In genomic region chr19:8168537-8168936, GRCh38 we compare ENCODE assay signal across 26 cellular contexts. TPM values are rescaled to one million over a fixed set of nuclear protein-coding genes. Genes with fewer than 3 reads are reported as not detected.
A peak's percentile ranks its signal among the peaks of the same experiment; 100 is the strongest.
DNase-seq lines count a peak whose midpoint lies in the region; ATAC-seq, FAIRE-seq and TF ChIP-seq lines count a peak whose summit lies in the region.
"Had no signal": no experiment of that assay in that cellular context is flagged by ENCODE, and none has a peak within 500 bp of the region (broad histone marks: within the 10 kb centered on the region; RNA-seq: fewer than 3 reads in every experiment).

No MANE protein-coding gene starts in this region.

- no peaks in the 10 kb centered on the region for H3K36me3 Mint-ChIP-seq in T-helper 17 cell (ENCODE audit: low read depth)
- H3K36me3 Mint-ChIP-seq in stimulated activated memory B cell treated with anti-CD40 and anti-IgM and Interleukin-4, amounts not matched to agents 10 μg/mL and 1 μg/mL and 100 μg/mL, for 72 hours: no peaks in the 10 kb centered on the region
- H3K36me3 Mint-ChIP-seq: CD14-positive monocyte; CD4-positive, alpha-beta memory T cell; CD4-positive, CD25-positive, alpha-beta regulatory T cell; CD8-positive, alpha-beta memory T cell had no signal

- BruUV-seq in K562 (replicated peaks; lab: Mats Ljungman, UMichigan): no TSS peak

- no peaks in the 10 kb centered on the region for H3K9me3 Mint-ChIP-seq in stimulated activated memory B cell treated with anti-CD40 and anti-IgM and Interleukin-4, amounts not matched to agents 10 μg/mL and 1 μg/mL and 100 μg/mL, for 72 hours
- H3K9me3 Mint-ChIP-seq: CD4-positive, alpha-beta memory T cell; CD4-positive, CD25-positive, alpha-beta regulatory T cell; CD8-positive, alpha-beta memory T cell had no signal

- H3K27me3 ChIP-seq in K562 (ENCODE audit: control insufficient read depth in 2 of 2, insufficient read depth in 2 of 2, low read length in 2 of 2) (no peaks in the 10 kb centered on the region; a peak in 1 of 5 replicates), hepatocyte (no peaks in the 10 kb centered on the region)
- H3K27me3 ChIP-seq: BLaER1 had no signal

- peaks cover 2% of the 10 kb centered on the region for H3K4me1 Mint-ChIP-seq in T-helper 17 cell
- H3K4me1 Mint-ChIP-seq in stimulated activated memory B cell treated with anti-CD40 and anti-IgM and Interleukin-4, amounts not matched to agents 10 μg/mL and 1 μg/mL and 100 μg/mL, for 72 hours: peaks cover 9% of the 10 kb centered on the region
- H3K4me1 Mint-ChIP-seq: CD14-positive monocyte; CD4-positive, alpha-beta memory T cell; CD4-positive, CD25-positive, alpha-beta regulatory T cell; CD8-positive, alpha-beta memory T cell had no signal

- H3K4me2 ChIP-seq in K562 (ENCODE audit: insufficient read depth, low read length) (no peak overlapping the region), hepatocyte (no peak overlapping the region)
- H3K4me2 ChIP-seq: BLaER1 had no signal

- H3K27me3 Mint-ChIP-seq in T-helper 17 cell: no peaks in the 10 kb centered on the region
- H3K27me3 Mint-ChIP-seq in stimulated activated memory B cell treated with anti-CD40 and anti-IgM and Interleukin-4, amounts not matched to agents 10 μg/mL and 1 μg/mL and 100 μg/mL, for 72 hours: no peaks in the 10 kb centered on the region
- H3K27me3 Mint-ChIP-seq: CD4-positive, alpha-beta memory T cell; CD8-positive, alpha-beta memory T cell had no signal

- no peak for TF ChIP-seq CTCF in HEK293 (tag by site-specific recombination; IDR thresholded peaks at IDR 0.05)
- no peak for TF ChIP-seq CTCF in K562 (IDR thresholded peaks at IDR 0.05 in 2 of 3, conservative IDR thresholded peaks at IDR 0.05 in 1 of 3; ENCODE audit: insufficient read depth in 2 of 3, low read depth in 1 of 3, low read length in 3 of 3)
- TF ChIP-seq CTCF in hepatocyte (IDR thresholded peaks at IDR 0.05; ENCODE audit: poor library complexity): no peak

- no peak overlapping the region for H2AFZ ChIP-seq in K562 (ENCODE audit: low read depth, low read length)
- no peak overlapping the region for H2AFZ ChIP-seq in hepatocyte

- ATAC-seq in T-helper 17 cell (no peak), K562 (no peak), HG02571 (IDR thresholded peaks at IDR 0.05; ENCODE audit: unreplicated experiment) (no peak)
- ATAC-seq in stimulated activated memory B cell treated with anti-CD40 and anti-IgM and Interleukin-4, amounts not matched to agents 10 μg/mL and 1 μg/mL and 100 μg/mL, for 72 hours: no peak

- POLR2A ChIA-PET in HEK293 (lab: Yijun Ruan, JAX): interaction anchor here (0.6 kb wide), 1 partner anchor 116 kb away, joined by 3 read pairs; no protein-coding TSS in a partner anchor
- POLR2A ChIA-PET in K562 (lab: Yijun Ruan, JAX): interaction anchor here (0.8 to 2.0 kb wide), 3 partner anchors 9 to 256 kb away, joined by 3 to 4 read pairs (median 3); no protein-coding TSS in a partner anchor

- H3K79me2 ChIP-seq in K562 (ENCODE audit: control insufficient read depth, insufficient read depth, low read length): no peaks in the 10 kb centered on the region
- H3K79me2 ChIP-seq in hepatocyte: no peaks in the 10 kb centered on the region

- no peak overlapping the region for H3K9ac ChIP-seq in K562 (ENCODE audit: insufficient read depth in 1 of 2, low read depth in 2 of 2, low read length in 2 of 2)
- H3K9ac ChIP-seq: BLaER1 had no signal

- H3K9me2 ChIP-seq in hepatocyte (replicated peaks; ENCODE audit: insufficient read depth): no peaks in the 10 kb centered on the region

- no peak for TF ChIP-seq EP300 in K562 (IDR thresholded peaks at IDR 0.05; ENCODE audit: low read length)

- TF ChIP-seq POLR2A in K562 (conservative IDR thresholded peaks at IDR 0.05): no peak

- H3K4me3 ChIP-seq in HEK293 (ENCODE audit: low read depth, low read length) (no peak overlapping the region), K562 (no peak overlapping the region), hepatocyte (no peak overlapping the region)
- H3K4me3 ChIP-seq: BLaER1 had no signal

- peak overlapping the region; percentile 59 for H3K27ac Mint-ChIP-seq in T-helper 17 cell
- H3K27ac Mint-ChIP-seq in stimulated activated memory B cell treated with anti-CD40 and anti-IgM and Interleukin-4, amounts not matched to agents 10 μg/mL and 1 μg/mL and 100 μg/mL, for 72 hours: peak overlapping the region; percentile 42
- H3K27ac Mint-ChIP-seq: CD14-positive monocyte; CD4-positive, CD25-positive, alpha-beta regulatory T cell; CD8-positive, alpha-beta memory T cell had no signal

- 26% methylated on average over 6 of the region's 7 CpGs for WGBS in K562 (ENCODE audit: insufficient coverage, low coverage, missing lambda C conversion rate)
- WGBS in hepatocyte (ENCODE audit: low lambda C conversion rate, missing lambda C conversion rate): 96% methylated on average over 7 of the region's 7 CpGs

- in situ Hi-C loops in K562 (cut with MboI): no loop called here

- FAIRE-seq in K562 (lab: Jason Lieb, UNC): no peak
- FAIRE-seq: A204.1, D721Med, G401.6, GM12891, GM19239 had no signal

- no peak for TF ChIP-seq RAD21 in K562 (CRISPR knock-in tag; conservative IDR thresholded peaks at IDR 0.05 in 1 of 2, IDR thresholded peaks at IDR 0.05 in 1 of 2)

- DNase-seq in T-helper 17 cell: no peak
- DNase-seq in K562 (ENCODE audit: extremely low read depth in 1 of 4, low spot score in 3 of 4): no peak
- DNase-seq in COLO668 (lab: John Stamatoyannopoulos, UW; ENCODE audit: unreplicated experiment): no peak
- no peak for DNase-seq in hepatocyte (ENCODE audit: low spot score)
- DNase-seq: 8988T; ACHN; BE2C; C1 segment of cervical spinal cord; Caco-2; Calu3; CD4-positive, alpha-beta memory T cell; CD4-positive, CD25-positive, alpha-beta regulatory T cell; CD8-positive, alpha-beta memory T cell; DMS79 treated with DMSO at 0.1 percent for 48 hours; GF-D8 had no signal

- H3K36me3 ChIP-seq in HEK293 (ENCODE audit: control insufficient read depth in 2 of 2, insufficient read depth in 1 of 2, low read length in 2 of 2): no peaks in the 10 kb centered on the region
- H3K36me3 ChIP-seq in K562 (ENCODE audit: control insufficient read depth, insufficient read depth, low read length): no peaks in the 10 kb centered on the region
- no peaks in the 10 kb centered on the region for H3K36me3 ChIP-seq in hepatocyte (replicated peaks; ENCODE audit: insufficient read depth, low read depth)
- H3K36me3 ChIP-seq: BE2C, BLaER1 had no signal

- H4K20me1 ChIP-seq in K562 (replicated peaks; ENCODE audit: control insufficient read depth, insufficient read depth, low read length) (no peaks in the 10 kb centered on the region), hepatocyte (ENCODE audit: insufficient read depth, poor library complexity, severe bottlenecking) (no peaks in the 10 kb centered on the region)
- H4K20me1 ChIP-seq: BLaER1 had no signal

- H3K9me1 ChIP-seq in K562 (ENCODE audit: control insufficient read depth, insufficient read depth, low read length): no peaks in the 10 kb centered on the region

- intact Hi-C loops in K562 (cut with micrococcal nuclease): no loop called here

- H3K27ac ChIP-seq in HEK293 (ENCODE audit: extremely low read depth, low read depth, low read length) (no peak overlapping the region), K562 (ENCODE audit: extremely low read depth, low read depth, low read length) (no peak overlapping the region), hepatocyte (no peak overlapping the region)
- H3K27ac ChIP-seq: BLaER1 had no signal

- H3K4me1 ChIP-seq in HEK293 (ENCODE audit: control insufficient read depth, insufficient read depth, low read length) (no peaks in the 10 kb centered on the region), K562 (replicated peaks in 1 of 2; ENCODE audit: control insufficient read depth in 2 of 2, insufficient read depth in 2 of 2, low read length in 2 of 2) (no peaks in the 10 kb centered on the region; a peak in 1 of 5 replicates), hepatocyte (ENCODE audit: insufficient read depth) (no peaks in the 10 kb centered on the region)
- H3K4me1 ChIP-seq: BE2C, BLaER1, Caco-2 had no signal

- H3K4me3 Mint-ChIP-seq in T-helper 17 cell: no peak overlapping the region
- no peak overlapping the region for H3K4me3 Mint-ChIP-seq in stimulated activated memory B cell treated with anti-CD40 and anti-IgM and Interleukin-4, amounts not matched to agents 10 μg/mL and 1 μg/mL and 100 μg/mL, for 72 hours
- H3K4me3 Mint-ChIP-seq: CD14-positive monocyte; CD4-positive, alpha-beta memory T cell; CD4-positive, CD25-positive, alpha-beta regulatory T cell; CD8-positive, alpha-beta memory T cell had no signal

- H3K9me3 ChIP-seq in HEK293 (ENCODE audit: control insufficient read depth, insufficient read depth, low read depth, low read length): no peaks in the 10 kb centered on the region
- H3K9me3 ChIP-seq in T-helper 17 cell (ENCODE audit: control insufficient read depth, low read length, poor library complexity, severe bottlenecking): no peaks in the 10 kb centered on the region
- no peaks in the 10 kb centered on the region for H3K9me3 ChIP-seq in K562 (replicated peaks; ENCODE audit: control insufficient read depth, insufficient read depth, low read depth, low read length)
- no peaks in the 10 kb centered on the region for H3K9me3 ChIP-seq in hepatocyte (ENCODE audit: low read depth)
- H3K9me3 ChIP-seq: BE2C, BLaER1, Caco-2 had no signal

- CTCF ChIA-PET in HEK293 (lab: Yijun Ruan, JAX) (no interaction called here), K562 (lab: Yijun Ruan, JAX; ENCODE audit: low intra/inter-chr PET ratio) (no interaction called here)

RNA-seq across cellular contexts. Expression of gene FBN3, which starts 19.1 kb away (rescaled TPM):
- total RNA-seq in T-helper 17 cell (not detected), K562 (2014; rRNA removed) (under 0.01 TPM in 1 of 2 replicates, not detected in the other), K562 (2014; rRNA removed; fragmentation: Illumina TruSeq; extraction: Trizol) (not detected in 2 replicates), K562 (2015; rRNA removed; fragmentation: Illumina TruSeq; extraction: Trizol) (not detected in 2 replicates), K562 (2021) (0.04 and 0.29 TPM in 2 replicates), hepatocyte (9.4 and 11.5 TPM in 2 replicates)
- 2.3 TPM in 1 of 2 replicates, not detected in the other for total RNA-seq in K562 (2011; cell fraction: chromatin; rRNA removed; ENCODE audit: low replicate concordance)
- 0.67 TPM in 1 of 2 replicates, not detected in the other for total RNA-seq in K562 (2011; cell fraction: nucleolus; rRNA removed)
- total RNA-seq in K562 (2011; cell fraction: nucleoplasm; rRNA removed): 0.44 and 1.3 TPM in 2 replicates
- polyA plus RNA-seq in K562 (2011; rRNA removed) (0.08 and 0.11 TPM in 2 replicates), K562 (2014; fragmentation: Illumina TruSeq; extraction: Trizol) (not detected in 2 replicates), K562 (2014; fragmentation: Nextera tagmentation; extraction: Ambion mirVana) (under 1 TPM in 1 of 2 experiments, not detected in 1; 0.01 TPM), K562 (2014; rRNA removed) (0.01 and 0.03 TPM in 2 replicates), hepatocyte (6.4 and 7.5 TPM in 2 replicates)
- 0.04 and 0.06 TPM in 2 replicates for polyA plus RNA-seq in K562 (2011; cell fraction: cytosol; rRNA removed)
- 0.13 and 0.54 TPM in 2 replicates for polyA plus RNA-seq in K562 (2011; cell fraction: nucleus; rRNA removed)
- 0.01 and 0.08 TPM in 2 replicates for polyA plus RNA-seq in K562 (2012)
- polyA minus RNA-seq in K562 (2011; rRNA and poly(A)+ RNA removed): not detected in 2 replicates
- not detected in 2 replicates for polyA minus RNA-seq in K562 (2011; cell fraction: cytosol; rRNA and poly(A)+ RNA removed)
- polyA minus RNA-seq in K562 (2011; cell fraction: nucleus; rRNA and poly(A)+ RNA removed): 0.33 and 0.54 TPM in 2 replicates
- total RNA-seq: Calu3; CD4-positive, alpha-beta memory T cell; CD8-positive, alpha-beta memory T cell had no signal
- polyA plus RNA-seq: AG04450; CD14-positive monocyte; CD4-positive, alpha-beta memory T cell; CD4-positive, CD25-positive, alpha-beta regulatory T cell; CD8-positive, alpha-beta memory T cell had no signal

RNA-seq across cellular contexts. Expression of gene CERS4, which starts 40.6 kb away (rescaled TPM):
- 10 to 100 TPM; 12.2 to 22.1 TPM for total RNA-seq in T-helper 17 cell
- total RNA-seq in K562 (2011; cell fraction: chromatin; rRNA removed; ENCODE audit: low replicate concordance): 5.9 and 13.8 TPM in 2 replicates
- total RNA-seq in K562 (2011; cell fraction: nucleolus; rRNA removed): 7.5 and 9.3 TPM in 2 replicates
- total RNA-seq in K562 (2011; cell fraction: nucleoplasm; rRNA removed): 6.3 and 10.6 TPM in 2 replicates
- 3.8 and 5.2 TPM in 2 replicates for total RNA-seq in K562 (2014; rRNA removed)
- 1.1 and 1.4 TPM in 2 replicates for total RNA-seq in K562 (2014; rRNA removed; fragmentation: Illumina TruSeq; extraction: Trizol)
- total RNA-seq in K562 (2015; rRNA removed; fragmentation: Illumina TruSeq; extraction: Trizol): 2.0 and 2.8 TPM in 2 replicates
- total RNA-seq in K562 (2021): 3.7 and 3.8 TPM in 2 replicates
- 4.4 and 7.4 TPM in 2 replicates for polyA plus RNA-seq in K562 (2011; rRNA removed)
- 9.3 and 12.9 TPM in 2 replicates for polyA plus RNA-seq in K562 (2011; cell fraction: cytosol; rRNA removed)
- polyA plus RNA-seq in K562 (2011; cell fraction: nucleus; rRNA removed): 9.5 and 10.7 TPM in 2 replicates
- polyA plus RNA-seq in K562 (2012): 1.4 and 6.1 TPM in 2 replicates
- polyA plus RNA-seq in K562 (2014; fragmentation: Illumina TruSeq; extraction: Trizol): 1.3 and 3.1 TPM in 2 replicates
- under 1 TPM in 1 of 2 experiments, not detected in 1; 0.14 TPM for polyA plus RNA-seq in K562 (2014; fragmentation: Nextera tagmentation; extraction: Ambion mirVana)
- 4.3 and 5.6 TPM in 2 replicates for polyA plus RNA-seq in K562 (2014; rRNA removed)
- polyA minus RNA-seq in K562 (2011; rRNA and poly(A)+ RNA removed): 3.0 and 5.3 TPM in 2 replicates
- polyA minus RNA-seq in K562 (2011; cell fraction: cytosol; rRNA and poly(A)+ RNA removed): 3.1 and 5.9 TPM in 2 replicates
- 2.7 and 4.4 TPM in 2 replicates for polyA minus RNA-seq in K562 (2011; cell fraction: nucleus; rRNA and poly(A)+ RNA removed)
- total RNA-seq in hepatocyte: 79.6 and 82.6 TPM in 2 replicates
- polyA plus RNA-seq in hepatocyte: 69.2 and 86.0 TPM in 2 replicates

Comparison
In these comparisons a context has a peak if more than half of its experiments do, and no peak if none do; other contexts are left out.
1. Of the 44 proteins assayed by ChIP-seq in both K562 and HEK293: peak only in K562: none; only in HEK293: none; in both: ZNF121; in neither: 43.